In the genomic region with DNA sequence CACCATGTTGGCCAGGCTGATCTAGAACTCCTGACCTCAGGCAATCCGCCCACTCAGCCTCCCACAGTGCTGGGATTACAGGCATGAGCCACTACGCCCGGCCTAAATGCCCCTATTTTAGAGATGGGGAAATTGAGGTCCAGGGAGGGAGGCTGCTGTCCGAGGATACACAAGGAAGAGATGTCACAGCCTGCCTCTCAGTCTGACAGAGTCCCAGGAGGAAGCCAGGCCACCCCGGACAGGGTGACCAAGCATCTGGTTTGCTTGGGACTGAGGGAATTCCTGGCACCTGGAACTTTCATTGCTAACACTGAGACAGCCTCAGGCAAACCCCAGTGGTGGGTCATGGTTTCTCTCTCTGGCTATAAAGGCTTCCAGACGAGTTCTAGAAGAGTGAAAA, we compare ENCODE assay signal across 1 cellular context.
A peak's percentile ranks its signal among the peaks of the same experiment; 100 is the strongest.
TF ChIP-seq lines count a peak whose summit lies in the region.

No MANE protein-coding gene starts in this region.

TF ChIP-seq in HepG2, 621 proteins besides CTCF, POLR2A, EP300 and RAD21:
- 0 out of 2 replicates have a peak, but pooled peaks have one; percentile 12 for TF ChIP-seq ZNF629 (CRISPR knock-in tag; conservative IDR thresholded peaks at IDR 0.05)
- no peak for TF ChIP-seq NCOA2 (CRISPR knock-in tag; IDR thresholded peaks at IDR 0.05)
- no peak for TF ChIP-seq ATF5 (CRISPR knock-in tag; IDR thresholded peaks at IDR 0.05; ENCODE audit: low read depth)
- no peak for TF ChIP-seq BCL6 (CRISPR knock-in tag; IDR thresholded peaks at IDR 0.05)
- TF ChIP-seq ZNF720 (CRISPR knock-in tag; IDR thresholded peaks at IDR 0.05) = no peak
- no peak for TF ChIP-seq ZBTB14 (CRISPR knock-in tag; IDR thresholded peaks at IDR 0.05)
- no peak for TF ChIP-seq FUBP1 (CRISPR knock-in tag; IDR thresholded peaks at IDR 0.05; ENCODE audit: borderline replicate concordance)
- TF ChIP-seq, protein P1, sequence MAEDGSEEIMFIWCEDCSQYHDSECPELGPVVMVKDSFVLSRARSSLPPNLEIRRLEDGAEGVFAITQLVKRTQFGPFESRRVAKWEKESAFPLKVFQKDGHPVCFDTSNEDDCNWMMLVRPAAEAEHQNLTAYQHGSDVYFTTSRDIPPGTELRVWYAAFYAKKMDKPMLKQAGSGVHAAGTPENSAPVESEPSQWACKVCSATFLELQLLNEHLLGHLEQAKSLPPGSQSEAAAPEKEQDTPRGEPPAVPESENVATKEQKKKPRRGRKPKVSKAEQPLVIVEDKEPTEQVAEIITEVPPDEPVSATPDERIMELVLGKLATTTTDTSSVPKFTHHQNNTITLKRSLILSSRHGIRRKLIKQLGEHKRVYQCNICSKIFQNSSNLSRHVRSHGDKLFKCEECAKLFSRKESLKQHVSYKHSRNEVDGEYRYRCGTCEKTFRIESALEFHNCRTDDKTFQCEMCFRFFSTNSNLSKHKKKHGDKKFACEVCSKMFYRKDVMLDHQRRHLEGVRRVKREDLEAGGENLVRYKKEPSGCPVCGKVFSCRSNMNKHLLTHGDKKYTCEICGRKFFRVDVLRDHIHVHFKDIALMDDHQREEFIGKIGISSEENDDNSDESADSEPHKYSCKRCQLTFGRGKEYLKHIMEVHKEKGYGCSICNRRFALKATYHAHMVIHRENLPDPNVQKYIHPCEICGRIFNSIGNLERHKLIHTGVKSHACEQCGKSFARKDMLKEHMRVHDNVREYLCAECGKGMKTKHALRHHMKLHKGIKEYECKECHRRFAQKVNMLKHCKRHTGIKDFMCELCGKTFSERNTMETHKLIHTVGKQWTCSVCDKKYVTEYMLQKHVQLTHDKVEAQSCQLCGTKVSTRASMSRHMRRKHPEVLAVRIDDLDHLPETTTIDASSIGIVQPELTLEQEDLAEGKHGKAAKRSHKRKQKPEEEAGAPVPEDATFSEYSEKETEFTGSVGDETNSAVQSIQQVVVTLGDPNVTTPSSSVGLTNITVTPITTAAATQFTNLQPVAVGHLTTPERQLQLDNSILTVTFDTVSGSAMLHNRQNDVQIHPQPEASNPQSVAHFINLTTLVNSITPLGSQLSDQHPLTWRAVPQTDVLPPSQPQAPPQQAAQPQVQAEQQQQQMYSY (CRISPR knock-in tag; IDR thresholded peaks at IDR 0.05) = no peak
